9 cellular contexts compared by ENCODE assay signal in the genomic region with DNA sequence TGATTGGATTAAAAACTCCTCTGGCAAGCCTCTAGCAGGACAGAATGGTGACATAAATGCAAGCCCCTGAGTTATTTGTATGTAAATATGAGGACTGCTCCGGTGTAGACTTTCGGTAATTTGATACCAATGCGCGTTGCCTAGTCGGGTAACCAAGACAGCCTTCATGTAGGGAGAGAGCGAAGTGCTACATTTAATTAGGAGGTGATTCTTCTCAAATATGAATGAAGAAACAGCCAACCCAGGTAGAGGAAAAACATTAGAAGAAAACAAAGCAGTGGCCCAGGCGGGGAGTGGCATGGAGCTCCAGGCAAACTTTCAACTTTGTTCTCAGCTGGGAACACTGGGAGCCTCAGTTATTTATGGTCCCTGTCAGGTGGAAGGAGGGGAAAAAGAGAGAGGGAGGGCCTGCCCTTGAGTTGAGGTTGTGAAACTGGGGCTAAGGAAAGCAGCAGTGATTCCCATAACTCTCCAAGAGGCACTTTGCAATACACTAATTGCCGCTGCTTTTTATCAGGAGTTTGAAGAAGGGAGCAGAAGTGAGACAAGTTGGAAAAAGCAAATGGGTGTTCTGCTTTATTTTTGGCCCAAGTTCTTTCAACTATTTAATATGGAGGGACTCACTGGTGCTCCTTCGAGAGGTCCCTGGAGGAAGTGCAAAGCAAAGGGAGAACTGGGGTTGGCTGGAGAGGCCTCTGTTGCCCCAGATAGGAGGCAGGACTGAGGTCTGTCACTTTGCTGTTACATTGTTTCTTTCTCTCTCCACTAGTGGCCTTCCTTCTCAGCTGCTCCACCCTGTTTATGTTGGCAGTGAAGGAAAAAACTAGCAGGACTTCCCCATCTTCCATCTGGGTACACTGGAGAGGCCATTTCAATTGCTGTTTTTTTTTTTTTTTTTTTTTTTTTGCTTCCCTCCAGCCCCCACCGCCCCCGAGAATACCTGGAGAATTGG.
DNase-seq lines count a peak whose midpoint lies in the region; ATAC-seq, FAIRE-seq and TF ChIP-seq lines count a peak whose summit lies in the region.
"Had no signal": no experiment of that assay in that cellular context is flagged by ENCODE, and none has a peak within 500 bp of the region (broad histone marks: within the 10 kb centered on the region; RNA-seq: fewer than 3 reads in every experiment).

No MANE protein-coding gene starts in this region.

- no peak overlapping the region for H3K4me3 Mint-ChIP-seq in astrocyte (ENCODE audit: unreplicated experiment)
- H3K4me3 Mint-ChIP-seq in activated naive CD4-positive, alpha-beta T cell treated with anti-CD3 and anti-CD28 coated beads, Interleukin-2, amount 10 ng/mL, durations not matched to agents 7 days and 5 days: no peak overlapping the region

- H3K27ac ChIP-seq in astrocyte (ENCODE audit: low read depth, low read length) (peak overlapping the region; percentile 33), tibial nerve (peak overlapping the region; percentile 25 to 74 (median 51))

- CTCF ChIA-PET in activated naive CD4-positive, alpha-beta T cell treated with anti-CD3 and anti-CD28 coated beads, Interleukin-2, amount 10 ng/mL, durations not matched to agents 7 days and 5 days (lab: Charles Lee): no interaction called here

- peak overlapping the region; percentile 44 for H3K9ac ChIP-seq in astrocyte (ENCODE audit: low read length)

- no peaks in the 10 kb centered on the region for H4K20me1 ChIP-seq in astrocyte (ENCODE audit: insufficient read depth, low read length)

- FAIRE-seq in astrocyte (lab: Jason Lieb, UNC): no peak

- H3K27ac Mint-ChIP-seq in astrocyte (ENCODE audit: unreplicated experiment): no peak overlapping the region
- H3K27ac Mint-ChIP-seq in activated naive CD4-positive, alpha-beta T cell treated with anti-CD3 and anti-CD28 coated beads, Interleukin-2, amount 10 ng/mL, durations not matched to agents 7 days and 5 days: no peak overlapping the region
- H3K27ac Mint-ChIP-seq: activated naive CD4-positive, alpha-beta T cell treated with anti-CD3 and anti-CD28 coated beads, Interleukin-2, amount 50 U/mL, for 72 hours had no signal

- H3K9me3 Mint-ChIP-seq in astrocyte (ENCODE audit: unreplicated experiment): no peaks in the 10 kb centered on the region
- H3K9me3 Mint-ChIP-seq in activated naive CD4-positive, alpha-beta T cell treated with anti-CD3 and anti-CD28 coated beads, Interleukin-2, amount 10 ng/mL, durations not matched to agents 7 days and 5 days: no peaks in the 10 kb centered on the region

- peak overlapping the region; percentile 78 for H3K4me2 ChIP-seq in astrocyte (ENCODE audit: low read length)

- H3K79me2 ChIP-seq in astrocyte (ENCODE audit: insufficient read depth, low read length): no peaks in the 10 kb centered on the region

- peaks cover 19% of the 10 kb centered on the region for H3K4me1 ChIP-seq in astrocyte (ENCODE audit: insufficient read depth, low read length)
- peaks cover 0 to 29% (median 8%) of the 10 kb centered on the region in 4 donors for H3K4me1 ChIP-seq in tibial nerve

- H3K9me3 ChIP-seq in astrocyte (ENCODE audit: insufficient read depth, low read depth, low read length): no peaks in the 10 kb centered on the region
- no peaks in the 10 kb centered on the region for H3K9me3 ChIP-seq in tibial nerve

- TF ChIP-seq POLR2A in tibial nerve (IDR thresholded peaks at IDR 0.05): no peak

- peak; percentile 40 for DNase-seq in NCI-H1105 (lab: John Stamatoyannopoulos, UW)
- DNase-seq in astrocyte (ENCODE audit: low read depth): peak; percentile 53
- peak; percentile 80 for DNase-seq in islet precursor cell
- no peak for DNase-seq in tibial nerve (ENCODE audit: low spot score in 2 of 2)
- no peak for DNase-seq in activated naive CD4-positive, alpha-beta T cell treated with anti-CD3 and anti-CD28 coated beads, Interleukin-2, amount 10 ng/mL, durations not matched to agents 7 days and 5 days
- DNase-seq: NCI-H446 had no signal

- TF ChIP-seq CTCF in astrocyte (IDR thresholded peaks at IDR 0.05; ENCODE audit: insufficient read depth, low read depth, low read length) (no peak), tibial nerve (IDR thresholded peaks at IDR 0.05) (no peak)

- peak overlapping the region; percentile 13 for H2AFZ ChIP-seq in astrocyte (ENCODE audit: low read depth, low read length)

- H3K36me3 ChIP-seq in astrocyte (ENCODE audit: insufficient read depth, low read length) (no peaks in the 10 kb centered on the region), tibial nerve (peaks cover 0 to 5% (median 0%) of the 10 kb centered on the region in 3 donors)

- no peaks in the 10 kb centered on the region for H3K36me3 Mint-ChIP-seq in astrocyte (ENCODE audit: low read depth, unreplicated experiment)
- peaks cover 3% of the 10 kb centered on the region for H3K36me3 Mint-ChIP-seq in activated naive CD4-positive, alpha-beta T cell treated with anti-CD3 and anti-CD28 coated beads, Interleukin-2, amount 10 ng/mL, durations not matched to agents 7 days and 5 days

- H3K27me3 ChIP-seq in astrocyte (ENCODE audit: insufficient read depth, low read length) (no peaks in the 10 kb centered on the region), tibial nerve (no peaks in the 10 kb centered on the region)

- ATAC-seq in HG03095 (IDR thresholded peaks at IDR 0.05; ENCODE audit: unreplicated experiment) (no peak), GM21529 (IDR thresholded peaks at IDR 0.05; ENCODE audit: unreplicated experiment) (no peak)

- peak in 1 of 2 donors; percentile 18 for TF ChIP-seq EP300 in tibial nerve (IDR thresholded peaks at IDR 0.05)

- no peaks in the 10 kb centered on the region for H3K27me3 Mint-ChIP-seq in astrocyte (ENCODE audit: low read depth, unreplicated experiment)
- no peaks in the 10 kb centered on the region for H3K27me3 Mint-ChIP-seq in activated naive CD4-positive, alpha-beta T cell treated with anti-CD3 and anti-CD28 coated beads, Interleukin-2, amount 10 ng/mL, durations not matched to agents 7 days and 5 days

- peaks cover 2% of the 10 kb centered on the region for H3K4me1 Mint-ChIP-seq in astrocyte (ENCODE audit: low read depth, unreplicated experiment)
- H3K4me1 Mint-ChIP-seq in activated naive CD4-positive, alpha-beta T cell treated with anti-CD3 and anti-CD28 coated beads, Interleukin-2, amount 10 ng/mL, durations not matched to agents 7 days and 5 days: no peaks in the 10 kb centered on the region

- 56 to 65% methylated on average over 11 of the region's 11 CpGs for WGBS in tibial nerve, 2 donors

- H3K4me3 ChIP-seq in astrocyte (ENCODE audit: insufficient read depth, low read depth, low read length) (peak overlapping the region; percentile 45), tibial nerve (peak overlapping the region in 2 of 4 donors; percentile 3 to 25)

Comparison
In these comparisons a context has a peak if more than half of its experiments do, and no peak if none do; other contexts are left out.
1. DNase-seq: peak in NCI-H1105 (single experiment), astrocyte (single experiment) and islet precursor cell (single experiment); none in tibial nerve (0 of 2) and activated naive CD4-positive, alpha-beta T cell treated with anti-CD3 and anti-CD28 coated beads, Interleukin-2, amount 10 ng/mL, durations not matched to agents 7 days and 5 days (single experiment).